In genomic region chr11:85826096-85826855, GRCh38 we compare ENCODE assay signal across 8 cellular contexts. TPM values are rescaled to one million over a fixed set of nuclear protein-coding genes. Genes with fewer than 3 reads are reported as not detected.
DNase-seq lines count a peak whose midpoint lies in the region; ATAC-seq, FAIRE-seq and TF ChIP-seq lines count a peak whose summit lies in the region.

No MANE protein-coding gene starts in this region.

- no peak overlapping the region for H3K4me3 ChIP-seq in AG10803 (ENCODE audit: low read length)
- no peak overlapping the region for H3K4me3 ChIP-seq in astrocyte of the spinal cord (ENCODE audit: low read depth, low read length)

- no peak for TF ChIP-seq POLR2A in GM12892 (IDR thresholded peaks at IDR 0.05; ENCODE audit: low read depth, low read length)

- peak; percentile 54 for ATAC-seq in GM18498 (IDR thresholded peaks at IDR 0.05; ENCODE audit: unreplicated experiment)
- ATAC-seq in GM21390 (IDR thresholded peaks at IDR 0.05; ENCODE audit: unreplicated experiment), result no peak

- DNase-seq in AG10803 (ENCODE audit: low read depth), result peak; percentile 56
- peak; percentile 4 for DNase-seq in NCI-H1092 treated with DMSO at 0.1 percent for 48 hours (lab: John Stamatoyannopoulos, UW)
- DNase-seq in astrocyte of the spinal cord (ENCODE audit: low read depth, low spot score), result peak; percentile 39
- DNase-seq in islet precursor cell, result peak; percentile 71
- DNase-seq in urothelium cell line (ENCODE audit: low spot score), result peak; percentile 55
- DNase-seq in GM12892 (ENCODE audit: insufficient read length), result no peak

- peak; percentile 78 for TF ChIP-seq CTCF in AG10803 (conservative IDR thresholded peaks at IDR 0.05; ENCODE audit: low read length)
- TF ChIP-seq CTCF in astrocyte of the spinal cord (IDR thresholded peaks at IDR 0.05; ENCODE audit: low read depth, low read length), result peak; percentile 66

- no peak for FAIRE-seq in urothelium cell line (lab: Jason Lieb, UNC)
- FAIRE-seq in GM12892 (lab: Jason Lieb, UNC), result no peak

- in situ Hi-C loops in astrocyte of the spinal cord (cut with HindIII; ENCODE audit: low sequenced_read_pairs), result no loop called here

RNA-seq across cellular contexts. Expression of gene SYTL2, which starts 15.3 kb away (rescaled TPM):
- 0.49 TPM for polyA plus RNA-seq in GM12892 (2012; ENCODE audit: missing spikeins)

RNA-seq across cellular contexts. Expression of gene CCDC83, which starts 28.9 kb away (rescaled TPM):
- 0.28 TPM for polyA plus RNA-seq in GM12892 (2012; ENCODE audit: missing spikeins)
